ENCODE assay signal across 1 cellular context in the genomic region with DNA sequence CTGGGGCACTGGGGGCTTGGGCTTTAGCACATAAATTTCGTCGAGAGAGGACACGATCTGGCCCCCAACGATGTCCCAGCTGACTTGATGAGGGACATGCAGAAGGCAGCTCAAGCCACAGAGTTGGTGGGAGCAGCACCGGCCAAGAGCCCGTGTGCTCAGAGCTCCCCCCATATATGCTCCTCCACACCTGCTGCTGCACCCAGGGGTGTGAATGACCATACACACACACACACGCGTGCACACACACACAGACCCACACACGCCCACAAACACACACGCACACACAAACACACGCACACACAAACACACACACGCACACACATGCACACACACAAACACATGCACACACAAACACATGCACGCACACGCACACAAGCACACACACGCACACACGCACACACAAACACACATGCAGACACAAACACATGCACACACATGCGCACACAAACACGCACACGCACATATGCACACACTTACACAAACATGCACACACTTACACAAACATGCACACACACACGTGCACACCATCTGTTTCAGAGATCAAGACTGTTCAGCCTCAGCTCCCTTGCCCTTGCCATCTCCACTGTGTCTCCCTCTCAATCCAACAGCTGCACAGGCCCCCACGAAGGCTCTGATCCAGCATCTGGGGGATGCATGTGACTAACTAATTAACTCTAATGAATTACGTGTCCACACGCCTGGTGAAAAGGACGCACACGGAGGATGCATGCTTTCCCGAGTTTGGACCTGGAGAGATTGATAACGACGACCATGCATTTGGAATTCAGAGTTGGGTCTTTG.
TF ChIP-seq lines count a peak whose summit lies in the region.

No MANE protein-coding gene starts in this region.

TF ChIP-seq in GM12878, 131 proteins besides CTCF, POLR2A, EP300 and RAD21:
- TF ChIP-seq IRF5 (IDR thresholded peaks at IDR 0.05; ENCODE audit: borderline replicate concordance) (peak; percentile 17; the same call in 1 of the 2 replicates), GATAD2B (conservative IDR thresholded peaks at IDR 0.05; ENCODE audit: low read depth) (no peak), POU2F2 (IDR thresholded peaks at IDR 0.05; ENCODE audit: borderline replicate concordance, low read depth, low read length) (no peak), BHLHE40 (IDR thresholded peaks at IDR 0.05; ENCODE audit: borderline replicate concordance in 1 of 2, low read depth in 2 of 2, low read length in 1 of 2) (no peak), FOXM1 (IDR thresholded peaks at IDR 0.05; ENCODE audit: low read depth, low read length) (no peak), JUND (IDR thresholded peaks at IDR 0.05; ENCODE audit: low read depth, low read length) (no peak), HCFC1 (IDR thresholded peaks at IDR 0.05; ENCODE audit: low read length) (no peak), TCF3 (IDR thresholded peaks at IDR 0.05; ENCODE audit: borderline replicate concordance, insufficient read depth, low read depth, low read length) (0 out of 2 replicates have a peak, but pooled peaks have one; percentile 35), SIX5 (IDR thresholded peaks at IDR 0.05; ENCODE audit: low read depth, low read length, severe bottlenecking) (no peak), NFIC (IDR thresholded peaks at IDR 0.05; ENCODE audit: low read depth, low read length) (0 out of 2 replicates have a peak, but pooled peaks have one; percentile 22), SPI1 (IDR thresholded peaks at IDR 0.05; ENCODE audit: borderline replicate concordance, insufficient read depth, low read depth, low read length) (no peak), BMI1 (IDR thresholded peaks at IDR 0.05; ENCODE audit: borderline replicate concordance) (no peak), POLR2AphosphoS5 (IDR thresholded peaks at IDR 0.05; ENCODE audit: low read length) (no peak), STAT3 (IDR thresholded peaks at IDR 0.05; ENCODE audit: low read depth, low read length) (no peak)
- TF ChIP-seq, protein P1, sequence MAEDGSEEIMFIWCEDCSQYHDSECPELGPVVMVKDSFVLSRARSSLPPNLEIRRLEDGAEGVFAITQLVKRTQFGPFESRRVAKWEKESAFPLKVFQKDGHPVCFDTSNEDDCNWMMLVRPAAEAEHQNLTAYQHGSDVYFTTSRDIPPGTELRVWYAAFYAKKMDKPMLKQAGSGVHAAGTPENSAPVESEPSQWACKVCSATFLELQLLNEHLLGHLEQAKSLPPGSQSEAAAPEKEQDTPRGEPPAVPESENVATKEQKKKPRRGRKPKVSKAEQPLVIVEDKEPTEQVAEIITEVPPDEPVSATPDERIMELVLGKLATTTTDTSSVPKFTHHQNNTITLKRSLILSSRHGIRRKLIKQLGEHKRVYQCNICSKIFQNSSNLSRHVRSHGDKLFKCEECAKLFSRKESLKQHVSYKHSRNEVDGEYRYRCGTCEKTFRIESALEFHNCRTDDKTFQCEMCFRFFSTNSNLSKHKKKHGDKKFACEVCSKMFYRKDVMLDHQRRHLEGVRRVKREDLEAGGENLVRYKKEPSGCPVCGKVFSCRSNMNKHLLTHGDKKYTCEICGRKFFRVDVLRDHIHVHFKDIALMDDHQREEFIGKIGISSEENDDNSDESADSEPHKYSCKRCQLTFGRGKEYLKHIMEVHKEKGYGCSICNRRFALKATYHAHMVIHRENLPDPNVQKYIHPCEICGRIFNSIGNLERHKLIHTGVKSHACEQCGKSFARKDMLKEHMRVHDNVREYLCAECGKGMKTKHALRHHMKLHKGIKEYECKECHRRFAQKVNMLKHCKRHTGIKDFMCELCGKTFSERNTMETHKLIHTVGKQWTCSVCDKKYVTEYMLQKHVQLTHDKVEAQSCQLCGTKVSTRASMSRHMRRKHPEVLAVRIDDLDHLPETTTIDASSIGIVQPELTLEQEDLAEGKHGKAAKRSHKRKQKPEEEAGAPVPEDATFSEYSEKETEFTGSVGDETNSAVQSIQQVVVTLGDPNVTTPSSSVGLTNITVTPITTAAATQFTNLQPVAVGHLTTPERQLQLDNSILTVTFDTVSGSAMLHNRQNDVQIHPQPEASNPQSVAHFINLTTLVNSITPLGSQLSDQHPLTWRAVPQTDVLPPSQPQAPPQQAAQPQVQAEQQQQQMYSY (CRISPR knock-in tag; IDR thresholded peaks at IDR 0.05), result no peak
- TF ChIP-seq, protein P2, sequence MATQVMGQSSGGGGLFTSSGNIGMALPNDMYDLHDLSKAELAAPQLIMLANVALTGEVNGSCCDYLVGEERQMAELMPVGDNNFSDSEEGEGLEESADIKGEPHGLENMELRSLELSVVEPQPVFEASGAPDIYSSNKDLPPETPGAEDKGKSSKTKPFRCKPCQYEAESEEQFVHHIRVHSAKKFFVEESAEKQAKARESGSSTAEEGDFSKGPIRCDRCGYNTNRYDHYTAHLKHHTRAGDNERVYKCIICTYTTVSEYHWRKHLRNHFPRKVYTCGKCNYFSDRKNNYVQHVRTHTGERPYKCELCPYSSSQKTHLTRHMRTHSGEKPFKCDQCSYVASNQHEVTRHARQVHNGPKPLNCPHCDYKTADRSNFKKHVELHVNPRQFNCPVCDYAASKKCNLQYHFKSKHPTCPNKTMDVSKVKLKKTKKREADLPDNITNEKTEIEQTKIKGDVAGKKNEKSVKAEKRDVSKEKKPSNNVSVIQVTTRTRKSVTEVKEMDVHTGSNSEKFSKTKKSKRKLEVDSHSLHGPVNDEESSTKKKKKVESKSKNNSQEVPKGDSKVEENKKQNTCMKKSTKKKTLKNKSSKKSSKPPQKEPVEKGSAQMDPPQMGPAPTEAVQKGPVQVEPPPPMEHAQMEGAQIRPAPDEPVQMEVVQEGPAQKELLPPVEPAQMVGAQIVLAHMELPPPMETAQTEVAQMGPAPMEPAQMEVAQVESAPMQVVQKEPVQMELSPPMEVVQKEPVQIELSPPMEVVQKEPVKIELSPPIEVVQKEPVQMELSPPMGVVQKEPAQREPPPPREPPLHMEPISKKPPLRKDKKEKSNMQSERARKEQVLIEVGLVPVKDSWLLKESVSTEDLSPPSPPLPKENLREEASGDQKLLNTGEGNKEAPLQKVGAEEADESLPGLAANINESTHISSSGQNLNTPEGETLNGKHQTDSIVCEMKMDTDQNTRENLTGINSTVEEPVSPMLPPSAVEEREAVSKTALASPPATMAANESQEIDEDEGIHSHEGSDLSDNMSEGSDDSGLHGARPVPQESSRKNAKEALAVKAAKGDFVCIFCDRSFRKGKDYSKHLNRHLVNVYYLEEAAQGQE (IDR thresholded peaks at IDR 0.05; ENCODE audit: low read depth, low read length), result no peak
- TF ChIP-seq, protein P3, sequence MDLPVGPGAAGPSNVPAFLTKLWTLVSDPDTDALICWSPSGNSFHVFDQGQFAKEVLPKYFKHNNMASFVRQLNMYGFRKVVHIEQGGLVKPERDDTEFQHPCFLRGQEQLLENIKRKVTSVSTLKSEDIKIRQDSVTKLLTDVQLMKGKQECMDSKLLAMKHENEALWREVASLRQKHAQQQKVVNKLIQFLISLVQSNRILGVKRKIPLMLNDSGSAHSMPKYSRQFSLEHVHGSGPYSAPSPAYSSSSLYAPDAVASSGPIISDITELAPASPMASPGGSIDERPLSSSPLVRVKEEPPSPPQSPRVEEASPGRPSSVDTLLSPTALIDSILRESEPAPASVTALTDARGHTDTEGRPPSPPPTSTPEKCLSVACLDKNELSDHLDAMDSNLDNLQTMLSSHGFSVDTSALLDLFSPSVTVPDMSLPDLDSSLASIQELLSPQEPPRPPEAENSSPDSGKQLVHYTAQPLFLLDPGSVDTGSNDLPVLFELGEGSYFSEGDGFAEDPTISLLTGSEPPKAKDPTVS (IDR thresholded peaks at IDR 0.05; ENCODE audit: low read depth, low read length), result no peak
- TF ChIP-seq, protein P4, sequence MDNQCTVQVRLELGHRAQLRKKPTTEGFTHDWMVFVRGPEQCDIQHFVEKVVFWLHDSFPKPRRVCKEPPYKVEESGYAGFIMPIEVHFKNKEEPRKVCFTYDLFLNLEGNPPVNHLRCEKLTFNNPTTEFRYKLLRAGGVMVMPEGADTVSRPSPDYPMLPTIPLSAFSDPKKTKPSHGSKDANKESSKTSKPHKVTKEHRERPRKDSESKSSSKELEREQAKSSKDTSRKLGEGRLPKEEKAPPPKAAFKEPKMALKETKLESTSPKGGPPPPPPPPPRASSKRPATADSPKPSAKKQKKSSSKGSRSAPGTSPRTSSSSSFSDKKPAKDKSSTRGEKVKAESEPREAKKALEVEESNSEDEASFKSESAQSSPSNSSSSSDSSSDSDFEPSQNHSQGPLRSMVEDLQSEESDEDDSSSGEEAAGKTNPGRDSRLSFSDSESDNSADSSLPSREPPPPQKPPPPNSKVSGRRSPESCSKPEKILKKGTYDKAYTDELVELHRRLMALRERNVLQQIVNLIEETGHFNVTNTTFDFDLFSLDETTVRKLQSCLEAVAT (IDR thresholded peaks at IDR 0.05), result no peak
- TF ChIP-seq, protein P5, sequence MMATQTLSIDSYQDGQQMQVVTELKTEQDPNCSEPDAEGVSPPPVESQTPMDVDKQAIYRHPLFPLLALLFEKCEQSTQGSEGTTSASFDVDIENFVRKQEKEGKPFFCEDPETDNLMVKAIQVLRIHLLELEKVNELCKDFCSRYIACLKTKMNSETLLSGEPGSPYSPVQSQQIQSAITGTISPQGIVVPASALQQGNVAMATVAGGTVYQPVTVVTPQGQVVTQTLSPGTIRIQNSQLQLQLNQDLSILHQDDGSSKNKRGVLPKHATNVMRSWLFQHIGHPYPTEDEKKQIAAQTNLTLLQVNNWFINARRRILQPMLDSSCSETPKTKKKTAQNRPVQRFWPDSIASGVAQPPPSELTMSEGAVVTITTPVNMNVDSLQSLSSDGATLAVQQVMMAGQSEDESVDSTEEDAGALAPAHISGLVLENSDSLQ (IDR thresholded peaks at IDR 0.05), result no peak
- TF ChIP-seq, protein P6, sequence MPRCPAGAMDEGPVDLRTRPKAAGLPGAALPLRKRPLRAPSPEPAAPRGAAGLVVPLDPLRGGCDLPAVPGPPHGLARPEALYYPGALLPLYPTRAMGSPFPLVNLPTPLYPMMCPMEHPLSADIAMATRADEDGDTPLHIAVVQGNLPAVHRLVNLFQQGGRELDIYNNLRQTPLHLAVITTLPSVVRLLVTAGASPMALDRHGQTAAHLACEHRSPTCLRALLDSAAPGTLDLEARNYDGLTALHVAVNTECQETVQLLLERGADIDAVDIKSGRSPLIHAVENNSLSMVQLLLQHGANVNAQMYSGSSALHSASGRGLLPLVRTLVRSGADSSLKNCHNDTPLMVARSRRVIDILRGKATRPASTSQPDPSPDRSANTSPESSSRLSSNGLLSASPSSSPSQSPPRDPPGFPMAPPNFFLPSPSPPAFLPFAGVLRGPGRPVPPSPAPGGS (IDR thresholded peaks at IDR 0.05; ENCODE audit: borderline replicate concordance, insufficient read depth, low read depth, low read length, poor library complexity, severe bottlenecking), result peak; percentile 98
- TF ChIP-seq, protein P7, sequence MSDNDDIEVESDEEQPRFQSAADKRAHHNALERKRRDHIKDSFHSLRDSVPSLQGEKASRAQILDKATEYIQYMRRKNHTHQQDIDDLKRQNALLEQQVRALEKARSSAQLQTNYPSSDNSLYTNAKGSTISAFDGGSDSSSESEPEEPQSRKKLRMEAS (IDR thresholded peaks at IDR 0.05; ENCODE audit: low read depth, low read length), result no peak
